ENCODE assay signal across 8 cellular contexts in genomic region chr9:133992780-133993634, GRCh38. TPM values are rescaled to one million over a fixed set of nuclear protein-coding genes. Genes with fewer than 3 reads are reported as not detected.
DNase-seq lines count a peak whose midpoint lies in the region; ATAC-seq and TF ChIP-seq lines count a peak whose summit lies in the region.

No MANE protein-coding gene starts in this region.

- peak; percentile 47 for TF ChIP-seq CTCF in AG10803 (conservative IDR thresholded peaks at IDR 0.05; ENCODE audit: low read length)

- intact Hi-C loops in activated CD4-positive, alpha-beta memory T cell treated with anti-CD3 and anti-CD28 coated beads for 36 hours (cut with micrococcal nuclease), result loop anchor here (5.0 kb wide), 1 partner anchor 74 kb away; the partner anchor contains the start of gene BRD3

- no peaks in the 10 kb centered on the region for H3K9me3 ChIP-seq in ectodermal cell (ENCODE audit: control insufficient read depth, low read length)

- H3K27me3 ChIP-seq in ectodermal cell (ENCODE audit: control insufficient read depth, insufficient read depth, low read length, poor library complexity, severe bottlenecking), result no peaks in the 10 kb centered on the region

- DNase-seq in AG10803 (ENCODE audit: low read depth), result peak; percentile 93
- peak; percentile 92 for DNase-seq in NCI-H748 (lab: John Stamatoyannopoulos, UW; ENCODE audit: unreplicated experiment)
- peak; percentile 78 for DNase-seq in activated CD4-positive, alpha-beta memory T cell treated with anti-CD3 and anti-CD28 coated beads for 36 hours
- peak; percentile 74 to 82 for DNase-seq in memory B cell (ENCODE audit: low spot score in 2 of 2)
- peak; percentile 62 for DNase-seq in stimulated activated CD8-positive, alpha-beta memory T cell treated with anti-CD3 and anti-CD28 coated beads, Interleukin-15, amount 100 ng/mL, for 1 hour (ENCODE audit: low read depth)

- H3K9me3 Mint-ChIP-seq in activated CD4-positive, alpha-beta memory T cell treated with anti-CD3 and anti-CD28 coated beads for 36 hours, result no peaks in the 10 kb centered on the region
- no peaks in the 10 kb centered on the region for H3K9me3 Mint-ChIP-seq in memory B cell

- H3K4me3 ChIP-seq in AG10803 (ENCODE audit: low read length) (peak overlapping the region; percentile 87), ectodermal cell (ENCODE audit: insufficient read depth, low read depth, low read length) (peak overlapping the region; percentile 80)

- peaks cover 17% of the 10 kb centered on the region for H3K4me1 ChIP-seq in ectodermal cell (ENCODE audit: control insufficient read depth, insufficient read depth, low read length)

- no peaks in the 10 kb centered on the region for H3K36me3 Mint-ChIP-seq in activated CD4-positive, alpha-beta memory T cell treated with anti-CD3 and anti-CD28 coated beads for 36 hours
- H3K36me3 Mint-ChIP-seq in memory B cell, result no peaks in the 10 kb centered on the region

- ATAC-seq in HG03442 (IDR thresholded peaks at IDR 0.05; ENCODE audit: unreplicated experiment), result peak; percentile 44
- ATAC-seq in memory B cell (ENCODE audit: low read depth), result peak; percentile 73

- peaks cover 12% of the 10 kb centered on the region for H3K27me3 Mint-ChIP-seq in activated CD4-positive, alpha-beta memory T cell treated with anti-CD3 and anti-CD28 coated beads for 36 hours
- peaks cover 2% of the 10 kb centered on the region for H3K27me3 Mint-ChIP-seq in memory B cell

- peak; percentile 48 for TF ChIP-seq POLR2A in GM19193 (IDR thresholded peaks at IDR 0.05; ENCODE audit: extremely low read depth, insufficient read depth, insufficient read length)

- H3K4me1 Mint-ChIP-seq in activated CD4-positive, alpha-beta memory T cell treated with anti-CD3 and anti-CD28 coated beads for 36 hours (ENCODE audit: low read depth), result peaks cover 1% of the 10 kb centered on the region
- peaks cover 26% of the 10 kb centered on the region for H3K4me1 Mint-ChIP-seq in memory B cell

- CTCF ChIA-PET in activated CD4-positive, alpha-beta memory T cell treated with anti-CD3 and anti-CD28 coated beads for 36 hours (lab: Charles Lee), result interaction anchor here (0.7 to 5.0 kb wide), 20 partner anchors 9 to 461 kb away, joined by 3 to 118 read pairs (median 4); partner anchors contain the start of gene BRD3OS

- POLR2A ChIA-PET in activated CD4-positive, alpha-beta memory T cell treated with anti-CD3 and anti-CD28 coated beads for 36 hours (lab: Charles Lee), result interaction anchor here (1.3 kb wide), 1 partner anchor 211 kb away, joined by 6 read pairs; no protein-coding TSS in a partner anchor

- no peak overlapping the region for H3K27ac Mint-ChIP-seq in activated CD4-positive, alpha-beta memory T cell treated with anti-CD3 and anti-CD28 coated beads for 36 hours
- no peak overlapping the region for H3K27ac Mint-ChIP-seq in memory B cell

- H3K36me3 ChIP-seq in ectodermal cell (ENCODE audit: control insufficient read depth, insufficient read depth, low read length), result no peaks in the 10 kb centered on the region

- peak overlapping the region; percentile 69 for H3K4me3 Mint-ChIP-seq in activated CD4-positive, alpha-beta memory T cell treated with anti-CD3 and anti-CD28 coated beads for 36 hours
- H3K4me3 Mint-ChIP-seq in memory B cell, result peak overlapping the region; percentile 77

- H3K27ac ChIP-seq in ectodermal cell (ENCODE audit: insufficient read depth, low read depth, low read length, poor library complexity, severe bottlenecking), result no peak overlapping the region

- 1% methylated on average over 74 of the region's 74 CpGs for WGBS in ectodermal cell, 2 experiments

RNA-seq across cellular contexts. Expression of gene VAV2, which starts 0.9 kb away (rescaled TPM):
- 1 to 10 TPM; 4.5 to 5.3 TPM for total RNA-seq in activated CD4-positive, alpha-beta memory T cell treated with anti-CD3 and anti-CD28 coated beads for 36 hours
- 31.2 TPM for polyA plus RNA-seq in ectodermal cell (2013, experiment 1 of 4)
- polyA plus RNA-seq in ectodermal cell (2013, experiment 2 of 4), result 33.5 TPM
- 22.5 TPM for polyA plus RNA-seq in ectodermal cell (2013, experiment 3 of 4)
- polyA plus RNA-seq in ectodermal cell (2013, experiment 4 of 4), result 26.0 TPM

RNA-seq across cellular contexts. Expression of gene BRD3OS, which starts 32.3 kb away (rescaled TPM):
- 10 to 100 TPM; 12.6 to 13.2 TPM for total RNA-seq in activated CD4-positive, alpha-beta memory T cell treated with anti-CD3 and anti-CD28 coated beads for 36 hours
- polyA plus RNA-seq in ectodermal cell (2013, experiment 1 of 4), result 35.3 TPM
- polyA plus RNA-seq in ectodermal cell (2013, experiment 2 of 4), result 35.6 TPM
- 28.0 TPM for polyA plus RNA-seq in ectodermal cell (2013, experiment 3 of 4)
- polyA plus RNA-seq in ectodermal cell (2013, experiment 4 of 4), result 30.0 TPM
